ENCODE assay signal across 1 cellular context in genomic region chr10:97412891-97413304, GRCh38.
TF ChIP-seq lines count a peak whose summit lies in the region.

No MANE protein-coding gene starts in this region.

TF ChIP-seq in SK-N-SH, 30 proteins besides CTCF, POLR2A, EP300 and RAD21 (continued from another document):
- no peak for TF ChIP-seq USF1 (IDR thresholded peaks at IDR 0.05; ENCODE audit: borderline replicate concordance, low read depth)
- TF ChIP-seq TEAD4 (IDR thresholded peaks at IDR 0.05; ENCODE audit: borderline replicate concordance, insufficient read depth), result no peak
- TF ChIP-seq REST (IDR thresholded peaks at IDR 0.05; ENCODE audit: low read depth, low read length), result no peak
- no peak for TF ChIP-seq GABPA (IDR thresholded peaks at IDR 0.05; ENCODE audit: low read depth)
- no peak for TF ChIP-seq RXRA (IDR thresholded peaks at IDR 0.05; ENCODE audit: borderline replicate concordance, low read depth)
- no peak for TF ChIP-seq EZH2phosphoT487 (IDR thresholded peaks at IDR 0.05; ENCODE audit: borderline replicate concordance, low read depth)
- TF ChIP-seq SMC3 (IDR thresholded peaks at IDR 0.05; ENCODE audit: low read depth, low read length), result no peak
